Comparison of ENCODE assay signal across 1 cellular context in genomic region chr6:157592566-157592965, GRCh38.
TF ChIP-seq lines count a peak whose summit lies in the region.

No MANE protein-coding gene starts in this region.

TF ChIP-seq in K562, 482 proteins besides CTCF, POLR2A, EP300 and RAD21 (continued from another document):
- TF ChIP-seq TFAP4 (CRISPR knock-in tag; IDR thresholded peaks at IDR 0.05; ENCODE audit: borderline replicate concordance) (peak; percentile 35; the same call in 1 of the 2 replicates), TRIM28 (IDR thresholded peaks at IDR 0.05) (no peak), USF1 (CRISPR knock-in tag; IDR thresholded peaks at IDR 0.05) (peak; percentile 64), CBFA2T2 (conservative IDR thresholded peaks at IDR 0.05) (0 out of 2 replicates have a peak, but pooled peaks have one; percentile 7)
